25 cellular contexts compared by ENCODE assay signal in genomic region chr10:4144802-4145201, GRCh38.
DNase-seq lines count a peak whose midpoint lies in the region; ATAC-seq, FAIRE-seq and TF ChIP-seq lines count a peak whose summit lies in the region.
"Had no signal": no experiment of that assay in that cellular context is flagged by ENCODE, and none has a peak within 500 bp of the region (broad histone marks: within the 10 kb centered on the region; RNA-seq: fewer than 3 reads in every experiment).

No MANE protein-coding gene starts in this region.

- H4K20me1 ChIP-seq in IMR-90 (ENCODE audit: insufficient read depth, low read length) = no peaks in the 10 kb centered on the region

- no peak overlapping the region for H2AK5ac ChIP-seq in IMR-90 (ENCODE audit: low read depth, low read length)

- no peak overlapping the region for H2BK120ac ChIP-seq in IMR-90 (ENCODE audit: low read depth, low read length)

- no peak overlapping the region for H2BK5ac ChIP-seq in IMR-90 (ENCODE audit: low read depth, low read length, poor library complexity, severe bottlenecking)

- H2BK20ac ChIP-seq in IMR-90 (ENCODE audit: low read depth, low read length) = no peak overlapping the region

- 0 out of 2 replicates have a peak, but pooled peaks cover 3% of the 10 kb centered on the region for H3K9me1 ChIP-seq in IMR-90 (ENCODE audit: insufficient read depth, low read length)

- H3K4ac ChIP-seq in IMR-90 (ENCODE audit: low read depth, low read length) = no peak overlapping the region

- CTCF ChIA-PET in Calu3 (lab: Charles Lee) (interaction anchor here (1.4 kb wide), 1 partner anchor 13 kb away, joined by 3 read pairs; no protein-coding TSS in a partner anchor), IMR-90 (lab: Yijun Ruan, JAX) (interaction anchor here (0.6 kb wide), 1 partner anchor 1023 kb away, joined by 4 read pairs; no protein-coding TSS in a partner anchor)

- H3K4me3 ChIP-seq in IMR-90 (ENCODE audit: insufficient read depth, low read depth, low read length) = no peak overlapping the region
- H3K4me3 ChIP-seq in bronchial epithelial cell (ENCODE audit: low read depth, low read length) = no peak overlapping the region
- H3K4me3 ChIP-seq: coronary artery, GM12878, heart right ventricle, psoas muscle, spleen had no signal

- H3K18ac ChIP-seq in IMR-90 (ENCODE audit: low read depth, low read length) = no peak overlapping the region

- H3K23ac ChIP-seq in IMR-90 (ENCODE audit: low read depth, low read length) = no peak overlapping the region

- DNase-seq in Calu3 (no peak), IMR-90 (peak; percentile 20), bronchial epithelial cell (ENCODE audit: low read depth) (peak; percentile 66), kidney tubule cell (ENCODE audit: low spot score) (peak; percentile 41), GM10266 (ENCODE audit: extremely low spot score) (no peak), glutamatergic neuron (no peak), NCI-H1417 (lab: John Stamatoyannopoulos, UW) (no peak)
- no peak for DNase-seq in activated T-cell treated with anti-CD3 and anti-CD28 coated beads, Interleukin-2, amount 50 U/mL, for 1 hour
- DNase-seq: activated CD8-positive, alpha-beta T cell treated with anti-CD3 and anti-CD28 coated beads for 36 hours; activated naive CD4-positive, alpha-beta T cell treated with anti-CD3 and anti-CD28 coated beads, Interleukin-2, amount 50 U/mL, for 16 hours; activated T-cell treated with anti-CD3 and anti-CD28 coated beads, Interleukin-2, amount 50 U/mL, for 4 hours; COR-L47; heart right ventricle; NCI-H526; psoas muscle; SIG-M5; spleen; stimulated activated CD8-positive, alpha-beta memory T cell treated with anti-CD3 and anti-CD28 coated beads, Interleukin-4, amount 100 ng/mL, for 48 hours; T-helper 17 cell; WERI-Rb-1 had no signal

- ATAC-seq in IMR-90 (ENCODE audit: low read depth) = peak; percentile 37; the same call in 1 of the 2 replicates
- ATAC-seq: activated CD8-positive, alpha-beta T cell treated with anti-CD3 and anti-CD28 coated beads for 36 hours; activated T-cell treated with anti-CD3 and anti-CD28 coated beads, Interleukin-2, amount 50 U/mL, for 4 hours; GM12878; heart right ventricle; natural killer cell treated with Interleukin-12 subunit alpha and Interleukin-12 subunit beta and Interleukin-15 and Interleukin-18, amount 100 ng/mL, for 72 hours; psoas muscle; T-helper 17 cell had no signal

- no peak for TF ChIP-seq CTCF in Calu3 (IDR thresholded peaks at IDR 0.05; ENCODE audit: unreplicated experiment)
- no peak for TF ChIP-seq CTCF in IMR-90 (conservative IDR thresholded peaks at IDR 0.05; ENCODE audit: low read depth, low read length)
- TF ChIP-seq CTCF in bronchial epithelial cell (IDR thresholded peaks at IDR 0.05; ENCODE audit: insufficient read depth, low read length, severe bottlenecking) = no peak
- no peak for TF ChIP-seq CTCF in GM10266 (IDR thresholded peaks at IDR 0.05; ENCODE audit: control insufficient read depth, insufficient read depth, low read depth, missing control alignments)
- TF ChIP-seq CTCF in glutamatergic neuron (IDR thresholded peaks at IDR 0.05; ENCODE audit: partially characterized antibody, unreplicated experiment) = no peak

- peaks cover 12% of the 10 kb centered on the region for H3K4me1 Mint-ChIP-seq in Calu3 (ENCODE audit: low read depth, unreplicated experiment)
- H3K4me1 Mint-ChIP-seq in glutamatergic neuron (ENCODE audit: low read depth, unreplicated experiment) = peaks cover 4% of the 10 kb centered on the region
- H3K4me1 Mint-ChIP-seq: T-helper 17 cell had no signal

- BruUV-seq in Calu3 (replicated peaks; lab: Mats Ljungman, UMichigan) = no TSS peak
- no TSS peak for BruUV-seq in IMR-90 (replicated peaks; lab: Mats Ljungman, UMichigan)

- H3K9me3 Mint-ChIP-seq in Calu3 (ENCODE audit: low read depth, unreplicated experiment) = peaks cover 5% of the 10 kb centered on the region
- peaks cover 4% of the 10 kb centered on the region for H3K9me3 Mint-ChIP-seq in glutamatergic neuron (ENCODE audit: unreplicated experiment)

- dilution Hi-C loops in IMR-90 (cut with HindIII; ENCODE audit: low sequenced_read_pairs, unreplicated experiment) = no loop called here

- H3K27me3 Mint-ChIP-seq in Calu3 (ENCODE audit: unreplicated experiment) (no peaks in the 10 kb centered on the region), glutamatergic neuron (ENCODE audit: unreplicated experiment) (peaks cover 3% of the 10 kb centered on the region)
- H3K27me3 Mint-ChIP-seq: activated CD8-positive, alpha-beta T cell treated with anti-CD3 and anti-CD28 coated beads for 36 hours; IgD-negative memory B cell; memory B cell; T-helper 17 cell had no signal

- FAIRE-seq in bronchial epithelial cell (lab: Jason Lieb, UNC) = no peak
- FAIRE-seq: GM12878 had no signal

- no peak overlapping the region for H3K4me2 ChIP-seq in IMR-90 (ENCODE audit: low read depth, low read length)

- H3K14ac ChIP-seq in IMR-90 (replicated peaks; ENCODE audit: low read depth, low read length) = peak overlapping the region; percentile 3; the same call in 1 of the 2 replicates

- H4K8ac ChIP-seq in IMR-90 (ENCODE audit: low read depth in 2 of 2, low read length in 2 of 2) = no peak overlapping the region

- POLR2A ChIA-PET in IMR-90 (lab: Charles Lee; ENCODE audit: unreplicated experiment) = no interaction called here

- H3K36me3 ChIP-seq in IMR-90 (ENCODE audit: control insufficient read depth, insufficient read depth, low read length) (no peaks in the 10 kb centered on the region), bronchial epithelial cell (ENCODE audit: control insufficient read depth, insufficient read depth, low read length) (no peaks in the 10 kb centered on the region)
- H3K36me3 ChIP-seq: heart right ventricle, spleen, WERI-Rb-1 had no signal

- H3K27ac ChIP-seq in IMR-90 (ENCODE audit: insufficient read depth, low read length) = no peak overlapping the region
- H3K27ac ChIP-seq: coronary artery, heart right ventricle, psoas muscle, spleen, WERI-Rb-1 had no signal

- H3K9ac ChIP-seq in IMR-90 (ENCODE audit: low read depth, low read length) = no peak overlapping the region

- H3K36me3 Mint-ChIP-seq in Calu3 (ENCODE audit: insufficient read depth, unreplicated experiment) = no peaks in the 10 kb centered on the region
- peaks cover 11% of the 10 kb centered on the region for H3K36me3 Mint-ChIP-seq in glutamatergic neuron (ENCODE audit: unreplicated experiment)
- H3K36me3 Mint-ChIP-seq: IgD-negative memory B cell had no signal

- no peak overlapping the region for H2AK9ac ChIP-seq in IMR-90 (replicated peaks; ENCODE audit: low read depth, low read length, poor library complexity)

- peak overlapping the region; percentile 56 for H2AFZ ChIP-seq in IMR-90 (replicated peaks; ENCODE audit: low read length, poor library complexity)

- peaks cover 2% of the 10 kb centered on the region; the same call in 1 of the 2 replicates for H3K9me3 ChIP-seq in IMR-90 (ENCODE audit: control insufficient read depth, insufficient read depth, low read length)

- H3K27me3 ChIP-seq in IMR-90 (ENCODE audit: control insufficient read depth, insufficient read depth, low read length) (no peaks in the 10 kb centered on the region), bronchial epithelial cell (ENCODE audit: control insufficient read depth, insufficient read depth, low read length) (no peaks in the 10 kb centered on the region)
- H3K27me3 ChIP-seq: heart right ventricle, spleen had no signal

- H3K4me3 Mint-ChIP-seq in Calu3 (ENCODE audit: low read depth, unreplicated experiment) = no peak overlapping the region
- no peak overlapping the region for H3K4me3 Mint-ChIP-seq in glutamatergic neuron (ENCODE audit: unreplicated experiment)
- H3K4me3 Mint-ChIP-seq: activated CD8-positive, alpha-beta T cell treated with anti-CD3 and anti-CD28 coated beads for 36 hours; activated T-cell treated with anti-CD3 and anti-CD28 coated beads, Interleukin-2, amount 50 U/mL, for 4 hours; IgD-negative memory B cell; memory B cell; natural killer cell treated with Interleukin-12 subunit alpha and Interleukin-12 subunit beta and Interleukin-15 and Interleukin-18, amount 100 ng/mL, for 72 hours; T-helper 17 cell had no signal

- peaks cover 2% of the 10 kb centered on the region; the same call in 1 of the 2 replicates for H3K4me1 ChIP-seq in IMR-90 (ENCODE audit: control insufficient read depth, insufficient read depth, low read length)
- H3K4me1 ChIP-seq: heart right ventricle, psoas muscle, spleen had no signal

- no peak overlapping the region for H3K56ac ChIP-seq in IMR-90 (ENCODE audit: extremely low read depth, insufficient read depth, low read length)

- in situ Hi-C loops in IMR-90 (cut with MboI; ENCODE audit: low sequenced_read_pairs) = no loop called here

- 65% methylated on average over 3 of the region's 6 CpGs; no CpG with 5 or more reads in 1 of the 2 experiments for WGBS in IMR-90 (ENCODE audit: extremely low coverage in 2 of 2, insufficient read length in 1 of 2), 2 experiments

- intact Hi-C loops in Calu3 (cut with micrococcal nuclease; ENCODE audit: unreplicated experiment) = no loop called here
- intact Hi-C loops in IMR-90 (cut with micrococcal nuclease) = no loop called here

- no peak overlapping the region for H4K5ac ChIP-seq in IMR-90 (ENCODE audit: low read depth, low read length)

- peak overlapping the region; percentile 45 for H3K27ac Mint-ChIP-seq in Calu3 (ENCODE audit: unreplicated experiment)
- no peak overlapping the region for H3K27ac Mint-ChIP-seq in glutamatergic neuron (ENCODE audit: unreplicated experiment)
- H3K27ac Mint-ChIP-seq: activated CD8-positive, alpha-beta T cell treated with anti-CD3 and anti-CD28 coated beads for 36 hours; IgD-negative memory B cell; memory B cell; T-helper 17 cell had no signal

- no peak for TF ChIP-seq POLR2A in IMR-90 (IDR thresholded peaks at IDR 0.05; ENCODE audit: low read depth, low read length)

- H3K79me1 ChIP-seq in IMR-90 (ENCODE audit: low read depth in 1 of 2, low read length in 2 of 2) = no peaks in the 10 kb centered on the region

- no peak for TF ChIP-seq RAD21 in IMR-90 (IDR thresholded peaks at IDR 0.05; ENCODE audit: low read length)

- H2BK15ac ChIP-seq in IMR-90 (ENCODE audit: low read depth, low read length) = no peak overlapping the region; the same call in 2 of the 3 replicates

- H4K91ac ChIP-seq in IMR-90 (ENCODE audit: insufficient read depth, low read depth, low read length) = no peak overlapping the region

TF ChIP-seq in IMR-90, 13 proteins besides CTCF, POLR2A, EP300 and RAD21:
- TF ChIP-seq CEBPB (IDR thresholded peaks at IDR 0.05; ENCODE audit: low read depth, low read length) = no peak
- 0 out of 2 replicates have a peak, but pooled peaks have one; percentile 6 for TF ChIP-seq BHLHE40 (IDR thresholded peaks at IDR 0.05; ENCODE audit: low read depth, low read length)

Comparison
In these comparisons a context has a peak if more than half of its experiments do, and no peak if none do; other contexts are left out.
1. DNase-seq: peak in IMR-90 (single experiment), bronchial epithelial cell (single experiment) and kidney tubule cell (single experiment); none in Calu3 (single experiment), activated T-cell treated with anti-CD3 and anti-CD28 coated beads, Interleukin-2, amount 50 U/mL, for 1 hour (single experiment), GM10266 (single experiment), glutamatergic neuron (single experiment) and NCI-H1417 (0 of 3).